In genomic region chr7:80133361-80134104, GRCh38 we compare ENCODE assay signal across 8 cellular contexts. TPM values are rescaled to one million over a fixed set of nuclear protein-coding genes. Genes with fewer than 3 reads are reported as not detected.
DNase-seq lines count a peak whose midpoint lies in the region; ATAC-seq, FAIRE-seq and TF ChIP-seq lines count a peak whose summit lies in the region.

No MANE protein-coding gene starts in this region.

- peak overlapping the region; percentile 78 for H2AFZ ChIP-seq in mammary epithelial cell (ENCODE audit: low read depth, low read length)

- in situ Hi-C loops in mammary epithelial cell (cut with MboI; ENCODE audit: low sequenced_read_pairs in 2 of 2): loop anchor here in 1 of 2 donors (25.0 kb wide), 1 partner anchor 254 kb away; no protein-coding TSS in a partner anchor

- H3K36me3 ChIP-seq in mammary epithelial cell (ENCODE audit: insufficient read depth, low read length): no peaks in the 10 kb centered on the region

- H3K4me1 Mint-ChIP-seq in activated naive CD4-positive, alpha-beta T cell treated with anti-CD3 and anti-CD28 coated beads, Interleukin-2, amount 10 ng/mL, durations not matched to agents 7 days and 5 days: peaks cover 16% of the 10 kb centered on the region
- H3K4me1 Mint-ChIP-seq in activated T-helper 17 cell treated with anti-CD3 and anti-CD28 coated beads, Interleukin-2, amount 50 U/mL, for 72 hours: peaks cover 5% of the 10 kb centered on the region

- H3K27ac ChIP-seq in mammary epithelial cell (ENCODE audit: insufficient read depth, low read depth, low read length): peak overlapping the region; percentile 81

- no peak for ATAC-seq in activated naive CD4-positive, alpha-beta T cell treated with anti-CD3 and anti-CD28 coated beads, Interleukin-2, amount 50 U/mL, for 72 hours
- no peak for ATAC-seq in HG03045 (IDR thresholded peaks at IDR 0.05; ENCODE audit: unreplicated experiment)
- ATAC-seq in activated T-helper 17 cell treated with anti-CD3 and anti-CD28 coated beads, Interleukin-2, amount 50 U/mL, for 72 hours (replicated peaks): no peak

- peaks cover 49% of the 10 kb centered on the region for H3K27me3 Mint-ChIP-seq in activated naive CD4-positive, alpha-beta T cell treated with anti-CD3 and anti-CD28 coated beads, Interleukin-2, amount 10 ng/mL, durations not matched to agents 7 days and 5 days
- peaks cover 33% of the 10 kb centered on the region for H3K27me3 Mint-ChIP-seq in activated T-helper 17 cell treated with anti-CD3 and anti-CD28 coated beads, Interleukin-2, amount 50 U/mL, for 72 hours

- FAIRE-seq in urothelium cell line (lab: Jason Lieb, UNC): peak; percentile 86

- peaks cover 21% of the 10 kb centered on the region for H3K4me1 ChIP-seq in mammary epithelial cell (ENCODE audit: insufficient read depth, low read length)

- 70% methylated on average over 8 of the region's 8 CpGs for WGBS in mammary epithelial cell (ENCODE audit: low coverage, missing lambda C conversion rate)

- H3K27me3 ChIP-seq in mammary epithelial cell (ENCODE audit: insufficient read depth, low read length): no peaks in the 10 kb centered on the region

- H3K36me3 Mint-ChIP-seq in activated naive CD4-positive, alpha-beta T cell treated with anti-CD3 and anti-CD28 coated beads, Interleukin-2, amount 10 ng/mL, durations not matched to agents 7 days and 5 days: no peaks in the 10 kb centered on the region
- peaks cover 10 to 23% of the 10 kb centered on the region in 2 donors for H3K36me3 Mint-ChIP-seq in activated naive CD4-positive, alpha-beta T cell treated with anti-CD3 and anti-CD28 coated beads, Interleukin-2, amount 50 U/mL, for 72 hours
- H3K36me3 Mint-ChIP-seq in activated T-helper 17 cell treated with anti-CD3 and anti-CD28 coated beads, Interleukin-2, amount 50 U/mL, for 72 hours (ENCODE audit: low read depth): no peaks in the 10 kb centered on the region

- dilution Hi-C loops in mammary epithelial cell (cut with HindIII; ENCODE audit: low sequenced_read_pairs): loop anchor here (5.0 to 10.0 kb wide), 2 partner anchors 36 to 61 kb away; no protein-coding TSS in a partner anchor

- DNase-seq in activated naive CD4-positive, alpha-beta T cell treated with anti-CD3 and anti-CD28 coated beads, Interleukin-2, amount 10 ng/mL, durations not matched to agents 7 days and 5 days: no peak
- DNase-seq in activated naive CD4-positive, alpha-beta T cell treated with anti-CD3 and anti-CD28 coated beads, Interleukin-2, amount 50 U/mL, for 72 hours (ENCODE audit: low spot score in 2 of 2): no peak
- peak; percentile 82 for DNase-seq in mammary epithelial cell
- DNase-seq in lung microvascular endothelial cell (ENCODE audit: low read depth in 2 of 2): peak; percentile 17 to 47
- DNase-seq in urothelium cell line (ENCODE audit: low spot score): peak; percentile 38
- DNase-seq in AG08395 (ENCODE audit: low spot score): no peak

- peak overlapping the region; percentile 59 for H3K9ac ChIP-seq in mammary epithelial cell (ENCODE audit: insufficient read depth, low read length)

- no peaks in the 10 kb centered on the region for H3K9me3 ChIP-seq in mammary epithelial cell (replicated peaks; ENCODE audit: insufficient read depth, low read length)

- H3K4me3 Mint-ChIP-seq in activated naive CD4-positive, alpha-beta T cell treated with anti-CD3 and anti-CD28 coated beads, Interleukin-2, amount 10 ng/mL, durations not matched to agents 7 days and 5 days: peak overlapping the region; percentile 62
- no peak overlapping the region for H3K4me3 Mint-ChIP-seq in activated T-helper 17 cell treated with anti-CD3 and anti-CD28 coated beads, Interleukin-2, amount 50 U/mL, for 72 hours

- BruUV-seq in mammary epithelial cell (replicated peaks; lab: Mats Ljungman, UMichigan): no TSS peak

- H3K79me2 ChIP-seq in mammary epithelial cell (ENCODE audit: insufficient read depth, low read length): peaks cover 37% of the 10 kb centered on the region

- CTCF ChIA-PET in activated naive CD4-positive, alpha-beta T cell treated with anti-CD3 and anti-CD28 coated beads, Interleukin-2, amount 10 ng/mL, durations not matched to agents 7 days and 5 days (lab: Charles Lee): interaction anchor here (1.1 to 1.5 kb wide), 4 partner anchors 27 to 38 kb away, joined by 3 to 4 read pairs (median 4); no protein-coding TSS in a partner anchor
- CTCF ChIA-PET in mammary epithelial cell (lab: Charles Lee; ENCODE audit: low non-redundant PET): interaction anchor here (0.6 to 2.2 kb wide), 12 partner anchors 14 to 352 kb away, joined by 3 to 23 read pairs (median 4); no protein-coding TSS in a partner anchor

- TF ChIP-seq CTCF in mammary epithelial cell (conservative IDR thresholded peaks at IDR 0.05 in 1 of 2, IDR thresholded peaks at IDR 0.05 in 1 of 2; ENCODE audit: extremely low read depth in 1 of 2, insufficient read depth in 1 of 2, low read depth in 1 of 2, low read length in 2 of 2): peak; percentile 8 to 49

- no peaks in the 10 kb centered on the region for H3K9me3 Mint-ChIP-seq in activated naive CD4-positive, alpha-beta T cell treated with anti-CD3 and anti-CD28 coated beads, Interleukin-2, amount 10 ng/mL, durations not matched to agents 7 days and 5 days
- peaks cover 0 to 5% of the 10 kb centered on the region in 2 donors for H3K9me3 Mint-ChIP-seq in activated naive CD4-positive, alpha-beta T cell treated with anti-CD3 and anti-CD28 coated beads, Interleukin-2, amount 50 U/mL, for 72 hours
- peaks cover 12% of the 10 kb centered on the region for H3K9me3 Mint-ChIP-seq in activated T-helper 17 cell treated with anti-CD3 and anti-CD28 coated beads, Interleukin-2, amount 50 U/mL, for 72 hours

- no peak overlapping the region for H3K27ac Mint-ChIP-seq in activated naive CD4-positive, alpha-beta T cell treated with anti-CD3 and anti-CD28 coated beads, Interleukin-2, amount 10 ng/mL, durations not matched to agents 7 days and 5 days
- peak overlapping the region in 1 of 2 donors; percentile 65 for H3K27ac Mint-ChIP-seq in activated naive CD4-positive, alpha-beta T cell treated with anti-CD3 and anti-CD28 coated beads, Interleukin-2, amount 50 U/mL, for 72 hours
- H3K27ac Mint-ChIP-seq in activated T-helper 17 cell treated with anti-CD3 and anti-CD28 coated beads, Interleukin-2, amount 50 U/mL, for 72 hours: no peak overlapping the region

- intact Hi-C loops in mammary epithelial cell (cut with micrococcal nuclease): loop anchor here (1.0 to 10.0 kb wide), 8 partner anchors 18 to 524 kb away; no protein-coding TSS in a partner anchor

- no peaks in the 10 kb centered on the region for H4K20me1 ChIP-seq in mammary epithelial cell (ENCODE audit: insufficient read depth, low read length)

- H3K4me2 ChIP-seq in mammary epithelial cell (ENCODE audit: insufficient read depth, low read depth, low read length): peak overlapping the region; percentile 80

- no peak overlapping the region for H3K4me3 ChIP-seq in mammary epithelial cell (replicated peaks in 1 of 3; ENCODE audit: insufficient read depth in 1 of 3, low read depth in 2 of 3, low read length in 3 of 3)

RNA-seq across cellular contexts. Expression of gene GNAI1, which starts 1.1 kb away (rescaled TPM):
- total RNA-seq in activated naive CD4-positive, alpha-beta T cell treated with anti-CD3 and anti-CD28 coated beads, Interleukin-2, amount 50 U/mL, for 72 hours: 1 to 10 TPM; 3.6 TPM
- total RNA-seq in mammary epithelial cell (10 to 100 TPM; 39.6 to 39.8 TPM), lung microvascular endothelial cell (13.9 and 16.1 TPM in 2 replicates)
- 26.8 TPM for polyA plus RNA-seq in mammary epithelial cell
- polyA minus RNA-seq in mammary epithelial cell: 17.4 TPM
- not detected for total RNA-seq in activated T-helper 17 cell treated with anti-CD3 and anti-CD28 coated beads, Interleukin-2, amount 50 U/mL, for 72 hours

Comparison
In these comparisons a context has a peak if more than half of its experiments do, and no peak if none do; other contexts are left out.
1. DNase-seq: peak in mammary epithelial cell (single experiment), lung microvascular endothelial cell (2 of 2) and urothelium cell line (single experiment); none in activated naive CD4-positive, alpha-beta T cell treated with anti-CD3 and anti-CD28 coated beads, Interleukin-2, amount 10 ng/mL, durations not matched to agents 7 days and 5 days (single experiment), activated naive CD4-positive, alpha-beta T cell treated with anti-CD3 and anti-CD28 coated beads, Interleukin-2, amount 50 U/mL, for 72 hours (0 of 2) and AG08395 (single experiment).